In genomic region chr2:96773922-96774321, GRCh38 we compare ENCODE assay signal across 9 cellular contexts. TPM values are rescaled to one million over a fixed set of nuclear protein-coding genes. Genes with fewer than 3 reads are reported as not detected.
DNase-seq lines count a peak whose midpoint lies in the region; ATAC-seq and TF ChIP-seq lines count a peak whose summit lies in the region.
"Had no signal": no experiment of that assay in that cellular context is flagged by ENCODE, and none has a peak within 500 bp of the region (broad histone marks: within the 10 kb centered on the region; RNA-seq: fewer than 3 reads in every experiment).

No MANE protein-coding gene starts in this region.

- no TSS peak for BruUV-seq in Panc1 (replicated peaks; lab: Mats Ljungman, UMichigan)

- H3K4me3 ChIP-seq in Panc1 (ENCODE audit: low read depth in 2 of 2, low read length in 2 of 2) (peak overlapping the region; percentile 22 to 51), WERI-Rb-1 (ENCODE audit: low read depth, low read length) (no peak overlapping the region)

- H3K27me3 ChIP-seq in Panc1 (ENCODE audit: control insufficient read depth, insufficient read depth, low read length) (no peaks in the 10 kb centered on the region), WERI-Rb-1 (ENCODE audit: insufficient read depth, low read depth, severe bottlenecking) (no peaks in the 10 kb centered on the region)

- H3K4me1 ChIP-seq in Panc1 (ENCODE audit: control insufficient read depth, insufficient read depth, low read length), result peaks cover 31% of the 10 kb centered on the region

- ATAC-seq in Panc1, result peak; percentile 40; the same call in 1 of the 2 replicates
- peak; percentile 78 for ATAC-seq in central memory CD8-positive, alpha-beta T cell (replicated peaks; ENCODE audit: extremely low read depth, poor library complexity, severe bottlenecking)

- peaks cover 8% of the 10 kb centered on the region for H3K36me3 Mint-ChIP-seq in central memory CD8-positive, alpha-beta T cell (ENCODE audit: insufficient read depth)

- CTCF ChIA-PET in Panc1 (lab: Charles Lee), result interaction anchor here (0.7 kb wide), 2 partner anchors 11 to 275 kb away, joined by 3 to 4 read pairs; no protein-coding TSS in a partner anchor

- H3K9me3 ChIP-seq in Panc1 (ENCODE audit: control insufficient read depth, insufficient read depth, low read depth, low read length) (no peaks in the 10 kb centered on the region), WERI-Rb-1 (ENCODE audit: severe bottlenecking) (no peaks in the 10 kb centered on the region)

- intact Hi-C loops in Panc1 (cut with micrococcal nuclease; ENCODE audit: unreplicated experiment), result no loop called here
- intact Hi-C loops in head of caudate nucleus (cut with DNase I), result no loop called here

- H3K36me3 ChIP-seq in Panc1 (ENCODE audit: control insufficient read depth, insufficient read depth, low read length) (no peaks in the 10 kb centered on the region), WERI-Rb-1 (no peaks in the 10 kb centered on the region)

- H3K4me1 Mint-ChIP-seq in central memory CD8-positive, alpha-beta T cell, result peaks cover 16% of the 10 kb centered on the region

- POLR2A ChIA-PET in Panc1 (lab: Charles Lee), result interaction anchor here (0.5 to 1.0 kb wide), 2 partner anchors 11 to 140 kb away, joined by 6 to 8 read pairs; no protein-coding TSS in a partner anchor

- peak overlapping the region; percentile 86 for H3K27ac Mint-ChIP-seq in central memory CD8-positive, alpha-beta T cell (ENCODE audit: low read depth)

- in situ Hi-C loops in Panc1 (cut with HindIII; ENCODE audit: low pct_unique_long_range_greater_than_20kb, low sequenced_read_pairs) (no loop called here), G401 (cut with HindIII; ENCODE audit: low sequenced_read_pairs) (no loop called here)

- H3K9me3 Mint-ChIP-seq in central memory CD8-positive, alpha-beta T cell, result no peaks in the 10 kb centered on the region

- no peak for TF ChIP-seq CTCF in Panc1 (IDR thresholded peaks at IDR 0.05)
- no peak for TF ChIP-seq CTCF in WERI-Rb-1 (IDR thresholded peaks at IDR 0.05; ENCODE audit: low read depth, low read length)

- H3K4me3 Mint-ChIP-seq in central memory CD8-positive, alpha-beta T cell, result peak overlapping the region; percentile 65

- H3K27ac ChIP-seq in Panc1 (ENCODE audit: low read length) (peak overlapping the region; percentile 74), WERI-Rb-1 (no peak overlapping the region)
- H3K27ac ChIP-seq: 22Rv1 had no signal

- DNase-seq in NCI-H1417 (lab: John Stamatoyannopoulos, UW) (peak; percentile 29 to 70 (median 56)), NCI-H1417 treated with DMSO at 0.1 percent for 48 hours (lab: John Stamatoyannopoulos, UW) (no peak), Panc1 (ENCODE audit: low read depth, low spot score) (no peak), WERI-Rb-1 (no peak), G401 (ENCODE audit: low spot score) (no peak), head of caudate nucleus (no peak)
- peak; percentile 21 to 35 for DNase-seq in central memory CD8-positive, alpha-beta T cell (ENCODE audit: low spot score in 2 of 2)
- DNase-seq in stimulated activated CD4-positive, alpha-beta T cell treated with anti-CD3 and anti-CD28 coated beads, Interleukin-4, amount 100 ng/mL, for 4 hours, result peak; percentile 24 to 65

- no peaks in the 10 kb centered on the region for H3K27me3 Mint-ChIP-seq in central memory CD8-positive, alpha-beta T cell

RNA-seq across cellular contexts. Expression of gene CNNM4, which starts 13.2 kb away (rescaled TPM):
- total RNA-seq in Panc1 (2021; ENCODE audit: unreplicated experiment), result 15.7 TPM
- polyA plus RNA-seq in Panc1 (2012; ENCODE audit: insufficient read length), result 16.4 TPM
- 6.2 and 7.6 TPM in 2 replicates for total RNA-seq in G401 (2014; rRNA removed; shearing (Covaris generic))

RNA-seq across cellular contexts. Expression of gene LMAN2L, which starts 34.1 kb away (rescaled TPM):
- total RNA-seq in Panc1 (2021; ENCODE audit: unreplicated experiment), result 31.5 TPM
- 33.2 TPM for polyA plus RNA-seq in Panc1 (2012; ENCODE audit: insufficient read length)
- 31.8 and 75.0 TPM in 2 replicates for total RNA-seq in G401 (2014; rRNA removed; shearing (Covaris generic))

RNA-seq across cellular contexts. Expression of gene CNNM3, which starts 42.1 kb away (rescaled TPM):
- total RNA-seq in Panc1 (2021; ENCODE audit: unreplicated experiment), result 34.0 TPM
- 27.5 TPM for polyA plus RNA-seq in Panc1 (2012; ENCODE audit: insufficient read length)
- total RNA-seq in G401 (2014; rRNA removed; shearing (Covaris generic)), result 15.9 and 16.6 TPM in 2 replicates

Comparison
In these comparisons a context has a peak if more than half of its experiments do, and no peak if none do; other contexts are left out.
1. DNase-seq: peak in NCI-H1417 (3 of 3), central memory CD8-positive, alpha-beta T cell (2 of 2) and stimulated activated CD4-positive, alpha-beta T cell treated with anti-CD3 and anti-CD28 coated beads, Interleukin-4, amount 100 ng/mL, for 4 hours (2 of 2); none in NCI-H1417 treated with DMSO at 0.1 percent for 48 hours (single experiment), Panc1 (single experiment), WERI-Rb-1 (single experiment), G401 (single experiment) and head of caudate nucleus (0 of 42).